Comparison of ENCODE assay signal across 1 cellular context in the genomic region with DNA sequence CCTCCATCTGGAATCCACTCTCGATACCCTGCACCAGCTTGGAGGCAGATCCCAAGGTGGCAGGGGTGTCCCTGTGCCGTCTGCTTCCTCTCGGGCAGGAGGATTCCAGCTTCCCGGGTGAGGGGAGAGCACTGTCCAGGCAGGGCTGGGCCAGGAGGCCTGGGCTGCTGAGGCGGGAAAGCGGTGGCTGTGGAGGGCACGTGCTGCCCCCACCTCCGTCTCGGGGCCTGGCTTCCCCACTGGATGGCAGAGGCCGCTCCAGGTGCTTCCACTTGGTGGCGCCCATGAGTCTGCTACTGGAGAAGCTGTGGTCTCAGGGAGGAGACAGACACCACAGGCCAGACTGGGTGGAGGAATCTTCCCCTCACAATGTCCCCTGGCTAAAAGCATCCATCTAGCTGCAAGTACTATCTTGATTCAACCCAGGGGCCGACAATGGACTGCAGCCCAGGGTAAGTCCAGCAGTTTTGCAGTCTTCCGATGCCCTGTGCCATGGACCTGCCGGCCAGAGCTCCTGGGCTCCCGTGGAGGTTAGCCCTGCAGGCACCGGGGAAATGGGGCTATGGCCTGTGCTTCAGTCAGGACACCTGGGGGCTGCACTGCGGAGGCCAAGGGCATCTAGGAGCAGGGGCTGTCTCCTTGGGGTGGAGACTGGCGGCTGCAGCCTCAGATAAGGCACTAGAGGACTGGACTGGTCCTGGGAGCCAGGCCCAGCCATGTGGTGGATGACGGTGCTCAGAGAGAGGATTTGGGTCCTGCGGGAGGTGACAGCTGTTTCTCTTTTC.
TF ChIP-seq lines count a peak whose summit lies in the region.

No MANE protein-coding gene starts in this region.

TF ChIP-seq in SK-N-SH, 30 proteins besides CTCF, POLR2A, EP300 and RAD21 (continued from another document):
- TF ChIP-seq, protein P1, sequence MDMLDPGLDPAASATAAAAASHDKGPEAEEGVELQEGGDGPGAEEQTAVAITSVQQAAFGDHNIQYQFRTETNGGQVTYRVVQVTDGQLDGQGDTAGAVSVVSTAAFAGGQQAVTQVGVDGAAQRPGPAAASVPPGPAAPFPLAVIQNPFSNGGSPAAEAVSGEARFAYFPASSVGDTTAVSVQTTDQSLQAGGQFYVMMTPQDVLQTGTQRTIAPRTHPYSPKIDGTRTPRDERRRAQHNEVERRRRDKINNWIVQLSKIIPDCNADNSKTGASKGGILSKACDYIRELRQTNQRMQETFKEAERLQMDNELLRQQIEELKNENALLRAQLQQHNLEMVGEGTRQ (IDR thresholded peaks at IDR 0.05; ENCODE audit: borderline replicate concordance, low read depth, low read length), result no peak
- no peak for TF ChIP-seq MEF2A (IDR thresholded peaks at IDR 0.05; ENCODE audit: borderline replicate concordance, low read depth)
- no peak for TF ChIP-seq MAX (IDR thresholded peaks at IDR 0.05; ENCODE audit: low read depth)
- TF ChIP-seq, protein P2, sequence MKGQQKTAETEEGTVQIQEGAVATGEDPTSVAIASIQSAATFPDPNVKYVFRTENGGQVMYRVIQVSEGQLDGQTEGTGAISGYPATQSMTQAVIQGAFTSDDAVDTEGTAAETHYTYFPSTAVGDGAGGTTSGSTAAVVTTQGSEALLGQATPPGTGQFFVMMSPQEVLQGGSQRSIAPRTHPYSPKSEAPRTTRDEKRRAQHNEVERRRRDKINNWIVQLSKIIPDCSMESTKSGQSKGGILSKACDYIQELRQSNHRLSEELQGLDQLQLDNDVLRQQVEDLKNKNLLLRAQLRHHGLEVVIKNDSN (IDR thresholded peaks at IDR 0.05; ENCODE audit: borderline replicate concordance, low read depth), result no peak
